10 cellular contexts compared by ENCODE assay signal in the genomic region with DNA sequence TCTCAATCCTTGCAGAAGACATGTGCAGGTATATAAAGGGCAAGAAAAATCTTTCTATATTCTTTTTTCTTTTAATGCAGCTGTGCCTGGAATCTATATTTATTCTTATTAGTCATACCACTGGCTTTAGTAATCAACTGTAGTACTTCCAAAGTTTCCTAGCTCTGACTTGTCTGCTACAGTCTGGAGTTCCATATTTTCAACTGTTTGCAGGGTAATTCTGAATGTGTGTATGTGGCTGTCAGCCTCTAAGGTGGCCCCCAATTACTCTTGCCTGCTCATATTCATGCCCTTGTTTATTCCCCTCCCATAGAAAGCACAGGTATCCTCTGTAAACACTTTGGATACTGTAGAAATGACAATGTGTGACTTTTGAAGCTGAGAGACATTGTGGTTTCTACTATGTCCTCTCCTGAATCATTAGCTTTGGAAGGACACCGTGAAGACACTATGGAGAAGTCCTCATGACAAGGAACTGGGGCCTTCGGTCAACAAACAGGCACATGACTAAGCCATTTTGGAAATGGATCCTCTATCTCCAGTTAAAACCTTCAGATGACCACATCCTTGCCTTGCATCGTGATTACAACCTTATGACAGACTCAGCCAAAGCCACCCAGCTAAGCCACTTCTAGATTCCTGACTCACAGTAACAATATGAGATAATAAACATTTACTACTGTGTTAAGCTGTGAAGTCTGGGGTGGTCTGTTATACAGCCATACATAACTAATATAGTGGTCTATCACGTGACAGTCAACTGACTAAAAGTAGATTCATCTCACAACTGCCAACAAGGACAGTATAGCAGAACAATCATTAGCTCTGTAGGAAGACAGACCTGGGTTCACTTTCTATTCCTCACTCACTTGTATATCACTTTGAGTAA. TPM values are rescaled to one million over a fixed set of nuclear protein-coding genes. Genes with fewer than 3 reads are reported as not detected.
DNase-seq lines count a peak whose midpoint lies in the region; ATAC-seq, FAIRE-seq and TF ChIP-seq lines count a peak whose summit lies in the region.
"Had no signal": no experiment of that assay in that cellular context is flagged by ENCODE, and none has a peak within 500 bp of the region (broad histone marks: within the 10 kb centered on the region; RNA-seq: fewer than 3 reads in every experiment).

No MANE protein-coding gene starts in this region.

- H3K79me2 ChIP-seq in HepG2 (ENCODE audit: insufficient read depth, low read length) = no peaks in the 10 kb centered on the region

- no TSS peak for BruUV-seq in HepG2 (replicated peaks; lab: Mats Ljungman, UMichigan)

- 98% methylated on average over 4 of the region's 4 CpGs for WGBS in HepG2 (ENCODE audit: low lambda C conversion rate)
- WGBS in right lobe of liver (ENCODE audit: insufficient coverage, low coverage, low lambda C conversion rate, missing lambda C conversion rate) = 82% methylated on average over 4 of the region's 4 CpGs

- CTCF ChIA-PET in HepG2 (lab: Yijun Ruan, JAX; ENCODE audit: low intra/inter-chr PET ratio, low total read pairs) = no interaction called here

- no peaks in the 10 kb centered on the region for H4K20me1 ChIP-seq in HepG2 (ENCODE audit: insufficient read depth, low read length)

- DNase-seq in HepG2 (ENCODE audit: low spot score) (no peak), right lobe of liver (no peak), bronchial epithelial cell (ENCODE audit: low read depth) (peak; percentile 61), GM19238 (ENCODE audit: insufficient read length, low spot score) (no peak), NCI-H2029 treated with DMSO at 0.1 percent for 48 hours (lab: John Stamatoyannopoulos, UW) (no peak), nucleus accumbens (lab: John Stamatoyannopoulos, UW) (no peak), NCI-H1417 (lab: John Stamatoyannopoulos, UW) (no peak)
- DNase-seq: activated naive CD4-positive, alpha-beta T cell had no signal

- no peak for TF ChIP-seq EP300 in HepG2 (IDR thresholded peaks at IDR 0.05; ENCODE audit: low read depth in 2 of 2, low read length in 2 of 2)
- no peak for TF ChIP-seq EP300 in HepG2 (CRISPR knock-in tag; IDR thresholded peaks at IDR 0.05; ENCODE audit: borderline replicate concordance)

- POLR2A ChIA-PET in HepG2 (lab: Yijun Ruan, JAX) = no interaction called here

- H3K9me3 ChIP-seq in HepG2 (ENCODE audit: low read length) (no peaks in the 10 kb centered on the region), right lobe of liver (no peaks in the 10 kb centered on the region)

- no peaks in the 10 kb centered on the region for H3K27me3 ChIP-seq in HepG2 (ENCODE audit: control insufficient read depth in 1 of 2, insufficient read depth in 2 of 2, low read length in 2 of 2)
- no peaks in the 10 kb centered on the region for H3K27me3 ChIP-seq in right lobe of liver
- H3K27me3 ChIP-seq in bronchial epithelial cell (ENCODE audit: control insufficient read depth, insufficient read depth, low read length) = no peaks in the 10 kb centered on the region

- intact Hi-C loops in HepG2 (cut with micrococcal nuclease; ENCODE audit: unreplicated experiment) (loop anchor here (5.0 kb wide), 1 partner anchor 112 kb away; no protein-coding TSS in a partner anchor), right lobe of liver (cut with DNase I) (no loop called here)

- H2AFZ ChIP-seq in HepG2 (ENCODE audit: low read length) = no peak overlapping the region

- TF ChIP-seq RAD21 in HepG2 (CRISPR knock-in tag; IDR thresholded peaks at IDR 0.05) = no peak

- no peak for ATAC-seq in HepG2
- ATAC-seq in right lobe of liver = no peak
- ATAC-seq in HG03159 (IDR thresholded peaks at IDR 0.05; ENCODE audit: unreplicated experiment) = peak; percentile 70

- TF ChIP-seq CTCF in HepG2 (CRISPR knock-in tag; IDR thresholded peaks at IDR 0.05) = no peak
- no peak for TF ChIP-seq CTCF in right lobe of liver (IDR thresholded peaks at IDR 0.05)
- TF ChIP-seq CTCF in bronchial epithelial cell (IDR thresholded peaks at IDR 0.05; ENCODE audit: insufficient read depth, low read length, severe bottlenecking) = no peak

- in situ Hi-C loops in HepG2 (cut with HindIII; ENCODE audit: extremely low pct_ligation_motif_present, low pct_unique_long_range_greater_than_20kb) = no loop called here

- FAIRE-seq in HepG2 (lab: Jason Lieb, UNC) (no peak), bronchial epithelial cell (lab: Jason Lieb, UNC) (no peak)

- H3K9ac ChIP-seq in HepG2 (ENCODE audit: insufficient read depth, low read depth, low read length) = no peak overlapping the region

- H3K27ac ChIP-seq in HepG2 (ENCODE audit: extremely low read length, insufficient read depth, low read length) = no peak overlapping the region
- no peak overlapping the region for H3K27ac ChIP-seq in right lobe of liver
- H3K27ac ChIP-seq: C4-2B had no signal

- TF ChIP-seq POLR2A in HepG2 (IDR thresholded peaks at IDR 0.05; ENCODE audit: insufficient read depth in 1 of 2, low read depth in 2 of 2, low read length in 2 of 2) = no peak
- TF ChIP-seq POLR2A in right lobe of liver (IDR thresholded peaks at IDR 0.05) = no peak

- H3K4me1 ChIP-seq in HepG2 (ENCODE audit: insufficient read depth, low read length) = no peaks in the 10 kb centered on the region
- no peaks in the 10 kb centered on the region for H3K4me1 ChIP-seq in right lobe of liver

- H3K4me3 ChIP-seq in HepG2 (replicated peaks in 1 of 3; ENCODE audit: insufficient read depth in 1 of 3, low read depth in 2 of 3, low read length in 3 of 3) (no peak overlapping the region), right lobe of liver (no peak overlapping the region), bronchial epithelial cell (ENCODE audit: low read depth, low read length) (no peak overlapping the region)

- no peak overlapping the region for H3K4me2 ChIP-seq in HepG2 (ENCODE audit: low read depth, low read length)

- H3K36me3 ChIP-seq in HepG2 (replicated peaks in 1 of 2; ENCODE audit: control insufficient read depth in 1 of 2, insufficient read depth in 2 of 2, low read length in 2 of 2) (peaks cover 8 to 67% of the 10 kb centered on the region in 2 experiments), right lobe of liver (peaks cover 0 to 39% (median 13%) of the 10 kb centered on the region in 4 donors), bronchial epithelial cell (ENCODE audit: control insufficient read depth, insufficient read depth, low read length) (peaks cover 4% of the 10 kb centered on the region)

TF ChIP-seq in HepG2, 621 proteins besides CTCF, POLR2A, EP300 and RAD21 (continues in another document):
- TF ChIP-seq ZNF850 (CRISPR knock-in tag; conservative IDR thresholded peaks at IDR 0.05) = no peak
- TF ChIP-seq, protein P1, sequence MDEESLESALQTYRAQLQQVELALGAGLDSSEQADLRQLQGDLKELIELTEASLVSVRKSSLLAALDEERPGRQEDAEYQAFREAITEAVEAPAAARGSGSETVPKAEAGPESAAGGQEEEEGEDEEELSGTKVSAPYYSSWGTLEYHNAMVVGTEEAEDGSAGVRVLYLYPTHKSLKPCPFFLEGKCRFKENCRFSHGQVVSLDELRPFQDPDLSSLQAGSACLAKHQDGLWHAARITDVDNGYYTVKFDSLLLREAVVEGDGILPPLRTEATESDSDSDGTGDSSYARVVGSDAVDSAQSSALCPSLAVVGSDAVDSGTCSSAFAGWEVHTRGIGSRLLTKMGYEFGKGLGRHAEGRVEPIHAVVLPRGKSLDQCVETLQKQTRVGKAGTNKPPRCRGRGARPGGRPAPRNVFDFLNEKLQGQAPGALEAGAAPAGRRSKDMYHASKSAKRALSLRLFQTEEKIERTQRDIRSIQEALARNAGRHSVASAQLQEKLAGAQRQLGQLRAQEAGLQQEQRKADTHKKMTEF (CRISPR knock-in tag; IDR thresholded peaks at IDR 0.05) = no peak
- no peak for TF ChIP-seq HCFC1 (IDR thresholded peaks at IDR 0.05; ENCODE audit: low read depth, low read length)
- TF ChIP-seq RBM22 (optimal IDR thresholded peaks at IDR 0.05; ENCODE audit: low read length) = peak; percentile 60
- TF ChIP-seq PRMT3 (CRISPR knock-in tag; IDR thresholded peaks at IDR 0.05; ENCODE audit: borderline replicate concordance, low read depth) = no peak
- no peak for TF ChIP-seq ZNF350 (CRISPR knock-in tag; IDR thresholded peaks at IDR 0.05; ENCODE audit: borderline replicate concordance, low read depth)
- no peak for TF ChIP-seq CCAR2 (optimal IDR thresholded peaks at IDR 0.05; ENCODE audit: low read depth, low read length)

RNA-seq across cellular contexts. Expression of a gene that starts 49.5 kb away (rescaled TPM):
- total RNA-seq in HepG2 (2016; rRNA removed; fragmentation: Illumina TruSeq; extraction: Trizol) (16.0 and 25.9 TPM in 2 replicates), right lobe of liver (1 to 10 TPM; 2.7 to 7.2 (median 3.9) TPM), bronchial epithelial cell (6.9 and 9.0 TPM in 2 replicates)
- total RNA-seq in HepG2 (2016; cell fraction: cytosol; rRNA removed; fragmentation: Illumina TruSeq; extraction: Trizol; ENCODE audit: low read depth) = 19.0 and 22.4 TPM in 2 replicates
- total RNA-seq in HepG2 (2016; cell fraction: insoluble cytoplasmic fraction; rRNA removed; fragmentation: Illumina TruSeq; extraction: Trizol) = 13.8 and 23.8 TPM in 2 replicates
- 22.6 and 26.9 TPM in 2 replicates for total RNA-seq in HepG2 (2016; cell fraction: membrane; rRNA removed; fragmentation: Illumina TruSeq; extraction: Trizol)
- total RNA-seq in HepG2 (2016; cell fraction: nucleus; rRNA removed; fragmentation: Illumina TruSeq; extraction: Trizol) = 25.3 and 30.6 TPM in 2 replicates
- polyA plus RNA-seq in HepG2 (2011; rRNA removed) = 26.9 and 32.3 TPM in 2 replicates
- 28.5 and 29.1 TPM in 2 replicates for polyA plus RNA-seq in HepG2 (2011; cell fraction: cytosol; rRNA removed)
- polyA plus RNA-seq in HepG2 (2011; cell fraction: nucleus; rRNA removed) = 14.0 and 15.0 TPM in 2 replicates
- polyA plus RNA-seq in HepG2 (2012) = 15.4 and 19.2 TPM in 2 replicates
- polyA plus RNA-seq in HepG2 (2016; cell fraction: cytosol; fragmentation: Illumina TruSeq; extraction: Trizol; ENCODE audit: low read depth) = 8.6 and 9.9 TPM in 2 replicates
- 11.7 and 12.2 TPM in 2 replicates for polyA plus RNA-seq in HepG2 (2016; cell fraction: insoluble cytoplasmic fraction; fragmentation: Illumina TruSeq; extraction: Trizol; ENCODE audit: low read depth)
- 14.8 and 16.5 TPM in 2 replicates for polyA plus RNA-seq in HepG2 (2016; cell fraction: membrane; fragmentation: Illumina TruSeq; extraction: Trizol; ENCODE audit: low read depth)
- polyA plus RNA-seq in HepG2 (2016; cell fraction: nucleus; fragmentation: Illumina TruSeq; extraction: Trizol; ENCODE audit: insufficient read depth, low read depth) = 26.8 and 28.0 TPM in 2 replicates
- 11.2 and 45.2 TPM in 2 replicates for polyA minus RNA-seq in HepG2 (2011; rRNA and poly(A)+ RNA removed; ENCODE audit: low replicate concordance)
- polyA minus RNA-seq in HepG2 (2011; cell fraction: cytosol; rRNA and poly(A)+ RNA removed) = 22.7 and 34.1 TPM in 2 replicates
- 29.7 and 32.4 TPM in 2 replicates for polyA minus RNA-seq in HepG2 (2011; cell fraction: nucleus; rRNA and poly(A)+ RNA removed)
